In genomic region chr10:32190890-32191491, GRCh38 we compare ENCODE assay signal across 7 cellular contexts.
DNase-seq lines count a peak whose midpoint lies in the region; ATAC-seq and TF ChIP-seq lines count a peak whose summit lies in the region.

No MANE protein-coding gene starts in this region.

- H3K27me3 ChIP-seq in body of pancreas = no peaks in the 10 kb centered on the region
- no peaks in the 10 kb centered on the region for H3K27me3 ChIP-seq in right lobe of liver

- H3K4me3 ChIP-seq in NB4 (ENCODE audit: low read depth, low read length) (no peak overlapping the region), body of pancreas (no peak overlapping the region), right lobe of liver (no peak overlapping the region)

- intact Hi-C loops in body of pancreas (cut with DNase I) = no loop called here
- intact Hi-C loops in right lobe of liver (cut with DNase I) = no loop called here

- TF ChIP-seq CTCF in NB4 (IDR thresholded peaks at IDR 0.05; ENCODE audit: low read depth, low read length) (no peak), body of pancreas (IDR thresholded peaks at IDR 0.05) (peak in 6 of 7 experiments; percentile 57 to 76 (median 69)), right lobe of liver (IDR thresholded peaks at IDR 0.05) (peak; percentile 73 to 81 (median 74))

- H3K27ac ChIP-seq in body of pancreas (no peak overlapping the region), right lobe of liver (no peak overlapping the region)

- TF ChIP-seq POLR2A in NB4 (IDR thresholded peaks at IDR 0.05; ENCODE audit: extremely low read depth, insufficient read length) (no peak), body of pancreas (IDR thresholded peaks at IDR 0.05) (no peak), right lobe of liver (IDR thresholded peaks at IDR 0.05) (no peak)

- ATAC-seq in GM21515 (IDR thresholded peaks at IDR 0.05; ENCODE audit: unreplicated experiment) (peak; percentile 78), body of pancreas (no peak), right lobe of liver (peak; percentile 58 to 76 (median 70)), GM18520 (IDR thresholded peaks at IDR 0.05; ENCODE audit: unreplicated experiment) (no peak), GM18870 (IDR thresholded peaks at IDR 0.05; ENCODE audit: unreplicated experiment) (no peak)

- DNase-seq in GDM1 (lab: John Stamatoyannopoulos, UW) = peak; percentile 16
- peak; percentile 52 for DNase-seq in NB4 (ENCODE audit: low read depth)
- DNase-seq in body of pancreas = no peak
- DNase-seq in right lobe of liver = no peak

- H3K4me1 ChIP-seq in body of pancreas = peaks cover 20% of the 10 kb centered on the region
- peaks cover 0 to 6% (median 0%) of the 10 kb centered on the region in 4 donors for H3K4me1 ChIP-seq in right lobe of liver

- H3K36me3 ChIP-seq in body of pancreas (replicated peaks in 1 of 2; ENCODE audit: insufficient read depth in 1 of 2, low read depth in 2 of 2) (no peaks in the 10 kb centered on the region), right lobe of liver (no peaks in the 10 kb centered on the region)

- H3K9me3 ChIP-seq in body of pancreas (no peaks in the 10 kb centered on the region), right lobe of liver (no peaks in the 10 kb centered on the region)

Comparison
In these comparisons a context has a peak if more than half of its experiments do, and no peak if none do; other contexts are left out.
1. DNase-seq: peak in GDM1 (single experiment) and NB4 (single experiment); none in body of pancreas (0 of 4) and right lobe of liver (0 of 3).
2. ATAC-seq: peak in GM21515 (single experiment) and right lobe of liver (4 of 4); none in body of pancreas (single experiment), GM18520 (single experiment) and GM18870 (single experiment).